Comparison of ENCODE assay signal across 18 cellular contexts in genomic region chr22:42897960-42898359, GRCh38. TPM values are rescaled to one million over a fixed set of nuclear protein-coding genes. Genes with fewer than 3 reads are reported as not detected.
A peak's percentile ranks its signal among the peaks of the same experiment; 100 is the strongest.
DNase-seq lines count a peak whose midpoint lies in the region; ATAC-seq, FAIRE-seq and TF ChIP-seq lines count a peak whose summit lies in the region.
"Had no signal": no experiment of that assay in that cellular context is flagged by ENCODE, and none has a peak within 500 bp of the region (broad histone marks: within the 10 kb centered on the region; RNA-seq: fewer than 3 reads in every experiment).

No MANE protein-coding gene starts in this region.

- H3K27me3 Mint-ChIP-seq in chondrocyte (ENCODE audit: low read depth) = no peaks in the 10 kb centered on the region
- H3K27me3 Mint-ChIP-seq: CD4-positive, CD25-positive, alpha-beta regulatory T cell had no signal

- H3K36me3 Mint-ChIP-seq in chondrocyte (ENCODE audit: low read depth) = peaks cover 7% of the 10 kb centered on the region

- no peak overlapping the region for H3K4me3 Mint-ChIP-seq in chondrocyte (ENCODE audit: unreplicated experiment)
- H3K4me3 Mint-ChIP-seq: HFFc6 had no signal

- H3K27me3 ChIP-seq in BLaER1 = no peaks in the 10 kb centered on the region
- no peaks in the 10 kb centered on the region for H3K27me3 ChIP-seq in BLaER1 treated with 17β-estradiol and CSF1 and Interleukin-3, amounts not matched to agents 10 nM and 100 nM
- H3K27me3 ChIP-seq: BE2C had no signal

- H3K4me2 ChIP-seq in BLaER1 = peak overlapping the region; percentile 47
- peak overlapping the region; percentile 54 to 96 (median 83) for H3K4me2 ChIP-seq in BLaER1 treated with 17β-estradiol and CSF1 and Interleukin-3, amounts not matched to agents 10 nM and 100 nM
- H3K4me2 ChIP-seq: A549 had no signal

- H4K20me1 ChIP-seq in BLaER1 = peaks cover 26% of the 10 kb centered on the region; the same call in 1 of the 2 replicates
- H4K20me1 ChIP-seq in BLaER1 treated with 17β-estradiol and CSF1 and Interleukin-3, amounts not matched to agents 10 nM and 100 nM = peaks cover 0 to 55% (median 27%) of the 10 kb centered on the region in 11 experiments; a peak in 12 of 22 replicates

- H3K36me3 ChIP-seq in BLaER1 = peaks cover 26% of the 10 kb centered on the region
- peaks cover 5 to 40% (median 24%) of the 10 kb centered on the region in 11 experiments; a peak in 19 of 22 replicates for H3K36me3 ChIP-seq in BLaER1 treated with 17β-estradiol and CSF1 and Interleukin-3, amounts not matched to agents 10 nM and 100 nM
- H3K36me3 ChIP-seq: BE2C had no signal

- H3K4me3 ChIP-seq in BLaER1 (no peak overlapping the region), foreskin fibroblast (ENCODE audit: low read depth in 1 of 2, low read length in 2 of 2) (no peak overlapping the region)
- no peak overlapping the region for H3K4me3 ChIP-seq in BLaER1 treated with 17β-estradiol and CSF1 and Interleukin-3, amounts not matched to agents 10 nM and 100 nM
- H3K4me3 ChIP-seq: A549 had no signal

- TF ChIP-seq CTCF in chondrocyte (IDR thresholded peaks at IDR 0.05) = no peak
- TF ChIP-seq CTCF in foreskin fibroblast (IDR thresholded peaks at IDR 0.05; ENCODE audit: low read depth, low read length) = no peak
- no peak for TF ChIP-seq CTCF in D721Med (IDR thresholded peaks at IDR 0.05; ENCODE audit: insufficient read depth, missing control alignments)

- peaks cover 100% of the 10 kb centered on the region for H3K4me1 ChIP-seq in BLaER1
- peaks cover 90 to 100% (median 100%) of the 10 kb centered on the region in 10 experiments for H3K4me1 ChIP-seq in BLaER1 treated with 17β-estradiol and CSF1 and Interleukin-3, amounts not matched to agents 10 nM and 100 nM
- H3K4me1 ChIP-seq: A549, BE2C had no signal

- H3K4me1 Mint-ChIP-seq in chondrocyte (ENCODE audit: low read depth) = peaks cover 6% of the 10 kb centered on the region

- DNase-seq in chondrocyte (ENCODE audit: low spot score) = no peak
- no peak for DNase-seq in left lobe of liver (ENCODE audit: low spot score)
- no peak for DNase-seq in foreskin fibroblast
- no peak for DNase-seq in D721Med (ENCODE audit: insufficient read length, low spot score)
- DNase-seq: BE2C; CD4-positive, CD25-positive, alpha-beta regulatory T cell; DND-41; GDM1; HCEC 1CT; HFFc6 had no signal

- H3K9me3 ChIP-seq in BLaER1 = no peaks in the 10 kb centered on the region
- H3K9me3 ChIP-seq in BLaER1 treated with 17β-estradiol and CSF1 and Interleukin-3, amounts not matched to agents 10 nM and 100 nM (replicated peaks in 1 of 11) = no peaks in the 10 kb centered on the region
- H3K9me3 ChIP-seq: A549, BE2C had no signal

- peak overlapping the region; percentile 52; the same call in 1 of the 2 replicates for H3K27ac ChIP-seq in BLaER1
- H3K27ac ChIP-seq in BLaER1 treated with 17β-estradiol and CSF1 and Interleukin-3, amounts not matched to agents 10 nM and 100 nM = peak overlapping the region in 8 of 11 experiments; percentile 6 to 90 (median 66); a peak in 13 of 22 replicates
- H3K27ac ChIP-seq: A549 had no signal

- H3K9ac ChIP-seq in BLaER1 = no peak overlapping the region
- peak overlapping the region in 2 of 11 experiments; percentile 21 to 51; a peak in 1 of 22 replicates for H3K9ac ChIP-seq in BLaER1 treated with 17β-estradiol and CSF1 and Interleukin-3, amounts not matched to agents 10 nM and 100 nM

- H3K9me3 Mint-ChIP-seq in chondrocyte (ENCODE audit: low read depth) = no peaks in the 10 kb centered on the region
- H3K9me3 Mint-ChIP-seq: CD4-positive, CD25-positive, alpha-beta regulatory T cell; HFFc6 had no signal

- peak overlapping the region; percentile 38 for H3K27ac Mint-ChIP-seq in chondrocyte (ENCODE audit: unreplicated experiment)
- H3K27ac Mint-ChIP-seq: CD4-positive, CD25-positive, alpha-beta regulatory T cell had no signal

- ATAC-seq in left lobe of liver (peak; percentile 75), HG03354 (IDR thresholded peaks at IDR 0.05; ENCODE audit: poor library complexity, severe bottlenecking, unreplicated experiment) (no peak), GM19463 (IDR thresholded peaks at IDR 0.05; ENCODE audit: unreplicated experiment) (no peak)
- ATAC-seq: A549 had no signal

- no peak for FAIRE-seq in D721Med (lab: Jason Lieb, UNC)
- FAIRE-seq: A549, GM12892, GM19239, HTR-8/SVneo had no signal

RNA-seq across cellular contexts. Expression of gene ARFGAP3, which starts 40.9 kb away (rescaled TPM):
- total RNA-seq in chondrocyte (79.6 to 88.1 TPM (median 80.8 TPM) in 3 replicates), left lobe of liver (20.2 TPM)
